Comparison of ENCODE assay signal across 1 cellular context in the genomic region with DNA sequence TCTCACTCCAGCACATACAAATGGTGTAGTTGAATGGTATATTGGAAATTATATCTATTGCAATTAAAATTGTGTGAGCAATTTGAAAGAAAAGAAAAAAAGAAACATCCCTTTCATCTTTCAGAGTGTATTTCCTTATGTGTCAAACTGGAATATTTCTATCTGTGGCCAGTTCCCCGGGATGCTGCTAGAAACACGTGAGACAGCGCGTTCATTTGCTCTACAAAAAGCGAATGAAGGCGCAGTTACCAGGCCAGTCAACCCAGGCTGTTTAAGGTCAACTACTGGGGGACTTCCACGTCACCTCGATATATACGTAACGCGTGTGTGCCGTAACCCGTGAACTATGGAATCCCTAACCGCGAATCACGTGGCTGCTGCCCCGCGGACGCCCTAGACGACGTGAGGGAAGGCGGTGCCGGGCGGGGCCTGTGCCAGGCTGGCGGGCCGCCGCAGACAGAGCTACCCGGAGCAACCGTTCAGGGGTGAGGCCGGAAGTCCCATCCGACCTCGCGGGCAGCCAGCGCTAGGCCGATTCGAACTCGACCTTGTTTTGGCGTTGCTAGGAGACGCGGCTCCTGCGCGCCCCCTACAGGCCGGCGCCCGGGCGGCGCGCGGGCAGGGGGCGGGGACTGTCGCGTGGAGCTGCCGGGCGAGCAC.
A peak's percentile ranks its signal among the peaks of the same experiment; 100 is the strongest.
TF ChIP-seq lines count a peak whose summit lies in the region.

No MANE protein-coding gene starts in this region.

TF ChIP-seq in HEK293, 187 proteins besides CTCF, POLR2A, EP300 and RAD21 (continued from another document and continues in another):
- TF ChIP-seq, protein P1, sequence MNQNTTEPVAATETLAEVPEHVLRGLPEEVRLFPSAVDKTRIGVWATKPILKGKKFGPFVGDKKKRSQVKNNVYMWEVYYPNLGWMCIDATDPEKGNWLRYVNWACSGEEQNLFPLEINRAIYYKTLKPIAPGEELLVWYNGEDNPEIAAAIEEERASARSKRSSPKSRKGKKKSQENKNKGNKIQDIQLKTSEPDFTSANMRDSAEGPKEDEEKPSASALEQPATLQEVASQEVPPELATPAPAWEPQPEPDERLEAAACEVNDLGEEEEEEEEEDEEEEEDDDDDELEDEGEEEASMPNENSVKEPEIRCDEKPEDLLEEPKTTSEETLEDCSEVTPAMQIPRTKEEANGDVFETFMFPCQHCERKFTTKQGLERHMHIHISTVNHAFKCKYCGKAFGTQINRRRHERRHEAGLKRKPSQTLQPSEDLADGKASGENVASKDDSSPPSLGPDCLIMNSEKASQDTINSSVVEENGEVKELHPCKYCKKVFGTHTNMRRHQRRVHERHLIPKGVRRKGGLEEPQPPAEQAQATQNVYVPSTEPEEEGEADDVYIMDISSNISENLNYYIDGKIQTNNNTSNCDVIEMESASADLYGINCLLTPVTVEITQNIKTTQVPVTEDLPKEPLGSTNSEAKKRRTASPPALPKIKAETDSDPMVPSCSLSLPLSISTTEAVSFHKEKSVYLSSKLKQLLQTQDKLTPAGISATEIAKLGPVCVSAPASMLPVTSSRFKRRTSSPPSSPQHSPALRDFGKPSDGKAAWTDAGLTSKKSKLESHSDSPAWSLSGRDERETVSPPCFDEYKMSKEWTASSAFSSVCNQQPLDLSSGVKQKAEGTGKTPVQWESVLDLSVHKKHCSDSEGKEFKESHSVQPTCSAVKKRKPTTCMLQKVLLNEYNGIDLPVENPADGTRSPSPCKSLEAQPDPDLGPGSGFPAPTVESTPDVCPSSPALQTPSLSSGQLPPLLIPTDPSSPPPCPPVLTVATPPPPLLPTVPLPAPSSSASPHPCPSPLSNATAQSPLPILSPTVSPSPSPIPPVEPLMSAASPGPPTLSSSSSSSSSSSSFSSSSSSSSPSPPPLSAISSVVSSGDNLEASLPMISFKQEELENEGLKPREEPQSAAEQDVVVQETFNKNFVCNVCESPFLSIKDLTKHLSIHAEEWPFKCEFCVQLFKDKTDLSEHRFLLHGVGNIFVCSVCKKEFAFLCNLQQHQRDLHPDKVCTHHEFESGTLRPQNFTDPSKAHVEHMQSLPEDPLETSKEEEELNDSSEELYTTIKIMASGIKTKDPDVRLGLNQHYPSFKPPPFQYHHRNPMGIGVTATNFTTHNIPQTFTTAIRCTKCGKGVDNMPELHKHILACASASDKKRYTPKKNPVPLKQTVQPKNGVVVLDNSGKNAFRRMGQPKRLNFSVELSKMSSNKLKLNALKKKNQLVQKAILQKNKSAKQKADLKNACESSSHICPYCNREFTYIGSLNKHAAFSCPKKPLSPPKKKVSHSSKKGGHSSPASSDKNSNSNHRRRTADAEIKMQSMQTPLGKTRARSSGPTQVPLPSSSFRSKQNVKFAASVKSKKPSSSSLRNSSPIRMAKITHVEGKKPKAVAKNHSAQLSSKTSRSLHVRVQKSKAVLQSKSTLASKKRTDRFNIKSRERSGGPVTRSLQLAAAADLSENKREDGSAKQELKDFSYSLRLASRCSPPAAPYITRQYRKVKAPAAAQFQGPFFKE (tag by site-specific recombination; IDR thresholded peaks at IDR 0.05; ENCODE audit: borderline replicate concordance): no peak
- TF ChIP-seq, protein P2, sequence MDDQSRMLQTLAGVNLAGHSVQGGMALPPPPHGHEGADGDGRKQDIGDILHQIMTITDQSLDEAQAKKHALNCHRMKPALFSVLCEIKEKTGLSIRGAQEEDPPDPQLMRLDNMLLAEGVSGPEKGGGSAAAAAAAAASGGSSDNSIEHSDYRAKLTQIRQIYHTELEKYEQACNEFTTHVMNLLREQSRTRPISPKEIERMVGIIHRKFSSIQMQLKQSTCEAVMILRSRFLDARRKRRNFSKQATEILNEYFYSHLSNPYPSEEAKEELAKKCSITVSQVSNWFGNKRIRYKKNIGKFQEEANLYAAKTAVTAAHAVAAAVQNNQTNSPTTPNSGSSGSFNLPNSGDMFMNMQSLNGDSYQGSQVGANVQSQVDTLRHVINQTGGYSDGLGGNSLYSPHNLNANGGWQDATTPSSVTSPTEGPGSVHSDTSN (CRISPR knock-in tag; IDR thresholded peaks at IDR 0.05): 0 out of 2 replicates have a peak, but pooled peaks have one; percentile 52
- TF ChIP-seq ZNF555 (tag by site-specific recombination; conservative IDR thresholded peaks at IDR 0.05) (no peak), ZNF146 (tag by site-specific recombination; IDR thresholded peaks at IDR 0.05) (no peak), ZNF776 (tag by site-specific recombination; IDR thresholded peaks at IDR 0.05; ENCODE audit: borderline replicate concordance) (no peak), GLIS2 (tag by site-specific recombination; IDR thresholded peaks at IDR 0.05) (no peak), GLI4 (tag by site-specific recombination; IDR thresholded peaks at IDR 0.05) (no peak), HOXA7 (CRISPR knock-in tag; IDR thresholded peaks at IDR 0.05; ENCODE audit: borderline replicate concordance) (no peak), ZNF341 (tag by site-specific recombination; IDR thresholded peaks at IDR 0.05; ENCODE audit: low read depth) (no peak), KLF1 (tag by site-specific recombination; IDR thresholded peaks at IDR 0.05) (peak; percentile 76), MZF1 (tag by site-specific recombination; IDR thresholded peaks at IDR 0.05; ENCODE audit: borderline replicate concordance) (no peak), GLIS1 (tag by site-specific recombination; IDR thresholded peaks at IDR 0.05) (no peak), HOXC10 (CRISPR knock-in tag; IDR thresholded peaks at IDR 0.05) (no peak), SETDB1 (IDR thresholded peaks at IDR 0.05; ENCODE audit: insufficient read length, low read length) (peak; percentile 73), ZNF311 (tag by site-specific recombination; IDR thresholded peaks at IDR 0.05; ENCODE audit: borderline replicate concordance) (no peak), ZIC2 (tag by site-specific recombination; IDR thresholded peaks at IDR 0.05) (no peak), ZNF514 (tag by site-specific recombination; IDR thresholded peaks at IDR 0.05) (no peak), ZNF544 (tag by site-specific recombination; IDR thresholded peaks at IDR 0.05) (no peak), ZNF354C (tag by site-specific recombination; IDR thresholded peaks at IDR 0.05; ENCODE audit: borderline replicate concordance, low read depth) (no peak), OVOL3 (tag by site-specific recombination; IDR thresholded peaks at IDR 0.05) (no peak), ZNF391 (tag by site-specific recombination; IDR thresholded peaks at IDR 0.05; ENCODE audit: borderline replicate concordance, low read depth) (no peak), ZNF585B (tag by site-specific recombination; IDR thresholded peaks at IDR 0.05) (no peak), ZNF211 (tag by site-specific recombination; IDR thresholded peaks at IDR 0.05; ENCODE audit: low read depth) (no peak), OSR2 (tag by site-specific recombination; IDR thresholded peaks at IDR 0.05) (0 out of 2 replicates have a peak, but pooled peaks have one; percentile 11), ZNF654 (tag by site-specific recombination; IDR thresholded peaks at IDR 0.05; ENCODE audit: low read depth) (no peak), ZNF548 (tag by site-specific recombination; IDR thresholded peaks at IDR 0.05) (peak; percentile 92), ZNF292 (tag by site-specific recombination; IDR thresholded peaks at IDR 0.05; ENCODE audit: borderline replicate concordance, low read depth) (no peak), ZNF175 (tag by site-specific recombination; IDR thresholded peaks at IDR 0.05) (no peak)
- TF ChIP-seq, protein P3, sequence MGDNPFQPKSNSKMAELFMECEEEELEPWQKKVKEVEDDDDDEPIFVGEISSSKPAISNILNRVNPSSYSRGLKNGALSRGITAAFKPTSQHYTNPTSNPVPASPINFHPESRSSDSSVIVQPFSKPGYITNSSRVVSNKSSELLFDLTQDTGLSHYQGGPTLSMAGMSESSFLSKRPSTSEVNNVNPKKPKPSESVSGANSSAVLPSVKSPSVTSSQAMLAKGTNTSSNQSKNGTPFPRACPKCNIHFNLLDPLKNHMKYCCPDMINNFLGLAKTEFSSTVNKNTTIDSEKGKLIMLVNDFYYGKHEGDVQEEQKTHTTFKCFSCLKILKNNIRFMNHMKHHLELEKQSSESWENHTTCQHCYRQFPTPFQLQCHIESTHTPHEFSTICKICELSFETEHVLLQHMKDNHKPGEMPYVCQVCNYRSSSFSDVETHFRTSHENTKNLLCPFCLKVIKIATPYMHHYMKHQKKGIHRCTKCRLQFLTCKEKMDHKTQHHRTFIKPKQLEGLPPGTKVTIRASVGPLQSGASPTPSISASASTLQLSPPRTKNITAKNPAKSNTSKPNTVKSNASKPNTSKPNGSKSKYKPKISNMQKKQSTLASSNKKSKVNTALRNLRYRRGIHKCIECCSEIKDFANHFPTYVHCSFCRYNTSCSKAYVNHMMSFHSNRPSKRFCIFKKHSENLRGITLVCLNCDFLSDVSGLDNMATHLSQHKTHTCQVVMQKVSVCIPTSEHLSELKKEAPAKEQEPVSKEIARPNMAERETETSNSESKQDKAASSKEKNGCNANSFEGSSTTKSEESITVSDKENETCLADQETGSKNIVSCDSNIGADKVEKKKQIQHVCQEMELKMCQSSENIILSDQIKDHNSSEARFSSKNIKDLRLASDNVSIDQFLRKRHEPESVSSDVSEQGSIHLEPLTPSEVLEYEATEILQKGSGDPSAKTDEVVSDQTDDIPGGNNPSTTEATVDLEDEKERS (tag by site-specific recombination; IDR thresholded peaks at IDR 0.05): no peak
- TF ChIP-seq, protein P4, sequence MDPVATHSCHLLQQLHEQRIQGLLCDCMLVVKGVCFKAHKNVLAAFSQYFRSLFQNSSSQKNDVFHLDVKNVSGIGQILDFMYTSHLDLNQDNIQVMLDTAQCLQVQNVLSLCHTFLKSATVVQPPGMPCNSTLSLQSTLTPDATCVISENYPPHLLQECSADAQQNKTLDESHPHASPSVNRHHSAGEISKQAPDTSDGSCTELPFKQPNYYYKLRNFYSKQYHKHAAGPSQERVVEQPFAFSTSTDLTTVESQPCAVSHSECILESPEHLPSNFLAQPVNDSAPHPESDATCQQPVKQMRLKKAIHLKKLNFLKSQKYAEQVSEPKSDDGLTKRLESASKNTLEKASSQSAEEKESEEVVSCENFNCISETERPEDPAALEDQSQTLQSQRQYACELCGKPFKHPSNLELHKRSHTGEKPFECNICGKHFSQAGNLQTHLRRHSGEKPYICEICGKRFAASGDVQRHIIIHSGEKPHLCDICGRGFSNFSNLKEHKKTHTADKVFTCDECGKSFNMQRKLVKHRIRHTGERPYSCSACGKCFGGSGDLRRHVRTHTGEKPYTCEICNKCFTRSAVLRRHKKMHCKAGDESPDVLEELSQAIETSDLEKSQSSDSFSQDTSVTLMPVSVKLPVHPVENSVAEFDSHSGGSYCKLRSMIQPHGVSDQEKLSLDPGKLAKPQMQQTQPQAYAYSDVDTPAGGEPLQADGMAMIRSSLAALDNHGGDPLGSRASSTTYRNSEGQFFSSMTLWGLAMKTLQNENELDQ (tag by site-specific recombination; IDR thresholded peaks at IDR 0.05; ENCODE audit: low read depth): no peak
- TF ChIP-seq, protein P5, sequence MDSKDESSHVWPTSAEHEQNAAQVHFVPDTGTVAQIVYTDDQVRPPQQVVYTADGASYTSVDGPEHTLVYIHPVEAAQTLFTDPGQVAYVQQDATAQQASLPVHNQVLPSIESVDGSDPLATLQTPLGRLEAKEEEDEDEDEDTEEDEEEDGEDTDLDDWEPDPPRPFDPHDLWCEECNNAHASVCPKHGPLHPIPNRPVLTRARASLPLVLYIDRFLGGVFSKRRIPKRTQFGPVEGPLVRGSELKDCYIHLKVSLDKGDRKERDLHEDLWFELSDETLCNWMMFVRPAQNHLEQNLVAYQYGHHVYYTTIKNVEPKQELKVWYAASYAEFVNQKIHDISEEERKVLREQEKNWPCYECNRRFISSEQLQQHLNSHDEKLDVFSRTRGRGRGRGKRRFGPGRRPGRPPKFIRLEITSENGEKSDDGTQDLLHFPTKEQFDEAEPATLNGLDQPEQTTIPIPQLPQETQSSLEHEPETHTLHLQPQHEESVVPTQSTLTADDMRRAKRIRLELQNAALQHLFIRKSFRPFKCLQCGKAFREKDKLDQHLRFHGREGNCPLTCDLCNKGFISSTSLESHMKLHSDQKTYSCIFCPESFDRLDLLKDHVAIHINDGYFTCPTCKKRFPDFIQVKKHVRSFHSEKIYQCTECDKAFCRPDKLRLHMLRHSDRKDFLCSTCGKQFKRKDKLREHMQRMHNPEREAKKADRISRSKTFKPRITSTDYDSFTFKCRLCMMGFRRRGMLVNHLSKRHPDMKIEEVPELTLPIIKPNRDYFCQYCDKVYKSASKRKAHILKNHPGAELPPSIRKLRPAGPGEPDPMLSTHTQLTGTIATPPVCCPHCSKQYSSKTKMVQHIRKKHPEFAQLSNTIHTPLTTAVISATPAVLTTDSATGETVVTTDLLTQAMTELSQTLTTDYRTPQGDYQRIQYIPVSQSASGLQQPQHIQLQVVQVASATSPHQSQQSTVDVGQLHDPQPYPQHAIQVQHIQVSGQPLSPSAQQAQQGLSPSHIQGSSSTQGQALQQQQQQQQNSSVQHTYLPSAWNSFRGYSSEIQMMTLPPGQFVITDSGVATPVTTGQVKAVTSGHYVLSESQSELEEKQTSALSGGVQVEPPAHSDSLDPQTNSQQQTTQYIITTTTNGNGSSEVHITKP (tag by site-specific recombination; IDR thresholded peaks at IDR 0.05): peak; percentile 46; the same call in 1 of the 2 replicates
- TF ChIP-seq, protein P6, sequence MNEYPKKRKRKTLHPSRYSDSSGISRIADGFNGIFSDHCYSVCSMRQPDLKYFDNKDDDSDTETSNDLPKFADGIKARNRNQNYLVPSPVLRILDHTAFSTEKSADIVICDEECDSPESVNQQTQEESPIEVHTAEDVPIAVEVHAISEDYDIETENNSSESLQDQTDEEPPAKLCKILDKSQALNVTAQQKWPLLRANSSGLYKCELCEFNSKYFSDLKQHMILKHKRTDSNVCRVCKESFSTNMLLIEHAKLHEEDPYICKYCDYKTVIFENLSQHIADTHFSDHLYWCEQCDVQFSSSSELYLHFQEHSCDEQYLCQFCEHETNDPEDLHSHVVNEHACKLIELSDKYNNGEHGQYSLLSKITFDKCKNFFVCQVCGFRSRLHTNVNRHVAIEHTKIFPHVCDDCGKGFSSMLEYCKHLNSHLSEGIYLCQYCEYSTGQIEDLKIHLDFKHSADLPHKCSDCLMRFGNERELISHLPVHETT (tag by site-specific recombination; IDR thresholded peaks at IDR 0.05): no peak
- TF ChIP-seq, protein P7, sequence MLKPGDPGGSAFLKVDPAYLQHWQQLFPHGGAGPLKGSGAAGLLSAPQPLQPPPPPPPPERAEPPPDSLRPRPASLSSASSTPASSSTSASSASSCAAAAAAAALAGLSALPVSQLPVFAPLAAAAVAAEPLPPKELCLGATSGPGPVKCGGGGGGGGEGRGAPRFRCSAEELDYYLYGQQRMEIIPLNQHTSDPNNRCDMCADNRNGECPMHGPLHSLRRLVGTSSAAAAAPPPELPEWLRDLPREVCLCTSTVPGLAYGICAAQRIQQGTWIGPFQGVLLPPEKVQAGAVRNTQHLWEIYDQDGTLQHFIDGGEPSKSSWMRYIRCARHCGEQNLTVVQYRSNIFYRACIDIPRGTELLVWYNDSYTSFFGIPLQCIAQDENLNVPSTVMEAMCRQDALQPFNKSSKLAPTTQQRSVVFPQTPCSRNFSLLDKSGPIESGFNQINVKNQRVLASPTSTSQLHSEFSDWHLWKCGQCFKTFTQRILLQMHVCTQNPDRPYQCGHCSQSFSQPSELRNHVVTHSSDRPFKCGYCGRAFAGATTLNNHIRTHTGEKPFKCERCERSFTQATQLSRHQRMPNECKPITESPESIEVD (tag by site-specific recombination; IDR thresholded peaks at IDR 0.05): no peak
- TF ChIP-seq, protein P8, sequence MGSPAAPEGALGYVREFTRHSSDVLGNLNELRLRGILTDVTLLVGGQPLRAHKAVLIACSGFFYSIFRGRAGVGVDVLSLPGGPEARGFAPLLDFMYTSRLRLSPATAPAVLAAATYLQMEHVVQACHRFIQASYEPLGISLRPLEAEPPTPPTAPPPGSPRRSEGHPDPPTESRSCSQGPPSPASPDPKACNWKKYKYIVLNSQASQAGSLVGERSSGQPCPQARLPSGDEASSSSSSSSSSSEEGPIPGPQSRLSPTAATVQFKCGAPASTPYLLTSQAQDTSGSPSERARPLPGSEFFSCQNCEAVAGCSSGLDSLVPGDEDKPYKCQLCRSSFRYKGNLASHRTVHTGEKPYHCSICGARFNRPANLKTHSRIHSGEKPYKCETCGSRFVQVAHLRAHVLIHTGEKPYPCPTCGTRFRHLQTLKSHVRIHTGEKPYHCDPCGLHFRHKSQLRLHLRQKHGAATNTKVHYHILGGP (tag by site-specific recombination; IDR thresholded peaks at IDR 0.05): no peak
